Comparison of ENCODE assay signal across 9 cellular contexts in the genomic region with DNA sequence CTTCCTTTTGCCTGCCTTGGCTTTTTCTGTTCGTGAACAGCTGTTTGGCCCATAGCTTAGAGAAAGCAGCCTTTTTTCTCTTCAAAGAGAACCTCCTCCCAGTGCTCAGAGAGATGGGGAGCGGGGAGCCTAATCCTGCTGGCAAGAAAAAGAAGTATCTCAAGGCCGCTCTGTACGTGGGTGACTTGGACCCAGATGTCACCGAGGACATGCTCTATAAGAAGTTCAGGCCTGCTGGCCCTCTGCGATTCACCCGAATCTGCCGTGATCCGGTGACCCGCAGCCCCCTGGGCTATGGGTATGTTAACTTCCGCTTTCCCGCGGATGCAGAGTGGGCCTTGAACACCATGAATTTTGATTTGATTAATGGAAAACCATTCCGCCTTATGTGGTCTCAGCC. TPM values are rescaled to one million over a fixed set of nuclear protein-coding genes. Genes with fewer than 3 reads are reported as not detected.
DNase-seq lines count a peak whose midpoint lies in the region; ATAC-seq and TF ChIP-seq lines count a peak whose summit lies in the region.
"Had no signal": no experiment of that assay in that cellular context is flagged by ENCODE, and none has a peak within 500 bp of the region (broad histone marks: within the 10 kb centered on the region; RNA-seq: fewer than 3 reads in every experiment).

No MANE protein-coding gene starts in this region.

- H3K4me3 ChIP-seq in AG09309 (ENCODE audit: control insufficient read depth, low read depth, low read length) (peak overlapping the region; percentile 39), psoas muscle (peak overlapping the region; percentile 50)

- ATAC-seq in SK-N-SH treated with all-trans-retinoic acid at 6 μM for 48 hours (peak; percentile 6; the same call in 2 of the 3 replicates), left ventricle myocardium superior (peak; percentile 14), psoas muscle (no peak), GM21528 (IDR thresholded peaks at IDR 0.05; ENCODE audit: low FRiP score, unreplicated experiment) (no peak), HG03175 (IDR thresholded peaks at IDR 0.05; ENCODE audit: unreplicated experiment) (no peak)

- no peak for DNase-seq in AG09309 (ENCODE audit: low read depth)
- no peak for DNase-seq in left ventricle myocardium superior
- DNase-seq in psoas muscle: no peak
- no peak for DNase-seq in activated CD8-positive, alpha-beta memory T cell treated with anti-CD3 and anti-CD28 coated beads, Interleukin-2, amount 50 U/mL, for 48 hours
- no peak for DNase-seq in kidney glomerular epithelial cell (lab: John Stamatoyannopoulos, UW)
- DNase-seq: NCI-H1417 had no signal

- H3K4me1 ChIP-seq in psoas muscle: no peaks in the 10 kb centered on the region

- H3K36me3 ChIP-seq in psoas muscle (ENCODE audit: insufficient read depth in 1 of 2, low read depth in 1 of 2): no peaks in the 10 kb centered on the region

- no peak overlapping the region for H3K27ac ChIP-seq in psoas muscle

- H3K9me3 ChIP-seq in psoas muscle: no peaks in the 10 kb centered on the region

- WGBS in psoas muscle, 3 donors: 13 to 20% (median 16%) methylated on average over 14 of the region's 14 CpGs

- peaks cover 0 to 43% (median 3%) of the 10 kb centered on the region in 3 donors for H3K27me3 ChIP-seq in psoas muscle (ENCODE audit: insufficient read depth in 3 of 3, low read length in 2 of 3)

- intact Hi-C loops in left ventricle myocardium superior (cut with micrococcal nuclease): no loop called here
- intact Hi-C loops in psoas muscle (cut with DNase I): no loop called here

- TF ChIP-seq CTCF in AG09309 (IDR thresholded peaks at IDR 0.05; ENCODE audit: control insufficient read depth, insufficient read depth, low read depth, low read length, missing control alignments): no peak
- TF ChIP-seq CTCF in psoas muscle (IDR thresholded peaks at IDR 0.05): no peak

TF ChIP-seq in SK-N-SH treated with all-trans-retinoic acid at 6 μM for 48 hours, 23 proteins besides CTCF, POLR2A, EP300 and RAD21:
- TF ChIP-seq, protein P1, sequence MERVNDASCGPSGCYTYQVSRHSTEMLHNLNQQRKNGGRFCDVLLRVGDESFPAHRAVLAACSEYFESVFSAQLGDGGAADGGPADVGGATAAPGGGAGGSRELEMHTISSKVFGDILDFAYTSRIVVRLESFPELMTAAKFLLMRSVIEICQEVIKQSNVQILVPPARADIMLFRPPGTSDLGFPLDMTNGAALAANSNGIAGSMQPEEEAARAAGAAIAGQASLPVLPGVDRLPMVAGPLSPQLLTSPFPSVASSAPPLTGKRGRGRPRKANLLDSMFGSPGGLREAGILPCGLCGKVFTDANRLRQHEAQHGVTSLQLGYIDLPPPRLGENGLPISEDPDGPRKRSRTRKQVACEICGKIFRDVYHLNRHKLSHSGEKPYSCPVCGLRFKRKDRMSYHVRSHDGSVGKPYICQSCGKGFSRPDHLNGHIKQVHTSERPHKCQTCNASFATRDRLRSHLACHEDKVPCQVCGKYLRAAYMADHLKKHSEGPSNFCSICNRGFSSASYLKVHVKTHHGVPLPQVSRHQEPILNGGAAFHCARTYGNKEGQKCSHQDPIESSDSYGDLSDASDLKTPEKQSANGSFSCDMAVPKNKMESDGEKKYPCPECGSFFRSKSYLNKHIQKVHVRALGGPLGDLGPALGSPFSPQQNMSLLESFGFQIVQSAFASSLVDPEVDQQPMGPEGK (CRISPR knock-in tag; IDR thresholded peaks at IDR 0.05; ENCODE audit: borderline replicate concordance): no peak
- TF ChIP-seq ZFP30 (CRISPR knock-in tag; IDR thresholded peaks at IDR 0.05): no peak
- no peak for TF ChIP-seq ESRRG (CRISPR knock-in tag; IDR thresholded peaks at IDR 0.05)
- TF ChIP-seq SNAI2 (CRISPR knock-in tag; IDR thresholded peaks at IDR 0.05): no peak
- no peak for TF ChIP-seq RARB (CRISPR knock-in tag; IDR thresholded peaks at IDR 0.05)
- TF ChIP-seq ZNF70 (CRISPR knock-in tag; IDR thresholded peaks at IDR 0.05): no peak
- TF ChIP-seq ZNF8 (CRISPR knock-in tag; IDR thresholded peaks at IDR 0.05): no peak
- TF ChIP-seq BACH2 (CRISPR knock-in tag; IDR thresholded peaks at IDR 0.05; ENCODE audit: borderline replicate concordance): no peak
- no peak for TF ChIP-seq ARNTL (CRISPR knock-in tag; IDR thresholded peaks at IDR 0.05; ENCODE audit: borderline replicate concordance, low read depth)
- no peak for TF ChIP-seq ZNF565 (CRISPR knock-in tag; conservative IDR thresholded peaks at IDR 0.05; ENCODE audit: low read depth)
- no peak for TF ChIP-seq ZFP3 (CRISPR knock-in tag; IDR thresholded peaks at IDR 0.05)
- TF ChIP-seq, protein P2, sequence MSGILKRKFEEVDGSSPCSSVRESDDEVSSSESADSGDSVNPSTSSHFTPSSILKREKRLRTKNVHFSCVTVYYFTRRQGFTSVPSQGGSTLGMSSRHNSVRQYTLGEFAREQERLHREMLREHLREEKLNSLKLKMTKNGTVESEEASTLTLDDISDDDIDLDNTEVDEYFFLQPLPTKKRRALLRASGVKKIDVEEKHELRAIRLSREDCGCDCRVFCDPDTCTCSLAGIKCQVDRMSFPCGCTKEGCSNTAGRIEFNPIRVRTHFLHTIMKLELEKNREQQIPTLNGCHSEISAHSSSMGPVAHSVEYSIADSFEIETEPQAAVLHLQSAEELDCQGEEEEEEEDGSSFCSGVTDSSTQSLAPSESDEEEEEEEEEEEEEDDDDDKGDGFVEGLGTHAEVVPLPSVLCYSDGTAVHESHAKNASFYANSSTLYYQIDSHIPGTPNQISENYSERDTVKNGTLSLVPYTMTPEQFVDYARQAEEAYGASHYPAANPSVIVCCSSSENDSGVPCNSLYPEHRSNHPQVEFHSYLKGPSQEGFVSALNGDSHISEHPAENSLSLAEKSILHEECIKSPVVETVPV (CRISPR knock-in tag; IDR thresholded peaks at IDR 0.05): no peak
- no peak for TF ChIP-seq CSDC2 (CRISPR knock-in tag; IDR thresholded peaks at IDR 0.05)
- TF ChIP-seq, protein P3, sequence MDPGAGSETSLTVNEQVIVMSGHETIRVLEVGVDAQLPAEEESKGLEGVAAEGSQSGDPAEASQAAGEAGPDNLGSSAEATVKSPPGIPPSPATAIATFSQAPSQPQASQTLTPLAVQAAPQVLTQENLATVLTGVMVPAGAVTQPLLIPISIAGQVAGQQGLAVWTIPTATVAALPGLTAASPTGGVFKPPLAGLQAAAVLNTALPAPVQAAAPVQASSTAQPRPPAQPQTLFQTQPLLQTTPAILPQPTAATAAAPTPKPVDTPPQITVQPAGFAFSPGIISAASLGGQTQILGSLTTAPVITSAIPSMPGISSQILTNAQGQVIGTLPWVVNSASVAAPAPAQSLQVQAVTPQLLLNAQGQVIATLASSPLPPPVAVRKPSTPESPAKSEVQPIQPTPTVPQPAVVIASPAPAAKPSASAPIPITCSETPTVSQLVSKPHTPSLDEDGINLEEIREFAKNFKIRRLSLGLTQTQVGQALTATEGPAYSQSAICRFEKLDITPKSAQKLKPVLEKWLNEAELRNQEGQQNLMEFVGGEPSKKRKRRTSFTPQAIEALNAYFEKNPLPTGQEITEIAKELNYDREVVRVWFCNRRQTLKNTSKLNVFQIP (CRISPR knock-in tag; IDR thresholded peaks at IDR 0.05; ENCODE audit: borderline replicate concordance, low read depth): no peak
- TF ChIP-seq, protein P4, sequence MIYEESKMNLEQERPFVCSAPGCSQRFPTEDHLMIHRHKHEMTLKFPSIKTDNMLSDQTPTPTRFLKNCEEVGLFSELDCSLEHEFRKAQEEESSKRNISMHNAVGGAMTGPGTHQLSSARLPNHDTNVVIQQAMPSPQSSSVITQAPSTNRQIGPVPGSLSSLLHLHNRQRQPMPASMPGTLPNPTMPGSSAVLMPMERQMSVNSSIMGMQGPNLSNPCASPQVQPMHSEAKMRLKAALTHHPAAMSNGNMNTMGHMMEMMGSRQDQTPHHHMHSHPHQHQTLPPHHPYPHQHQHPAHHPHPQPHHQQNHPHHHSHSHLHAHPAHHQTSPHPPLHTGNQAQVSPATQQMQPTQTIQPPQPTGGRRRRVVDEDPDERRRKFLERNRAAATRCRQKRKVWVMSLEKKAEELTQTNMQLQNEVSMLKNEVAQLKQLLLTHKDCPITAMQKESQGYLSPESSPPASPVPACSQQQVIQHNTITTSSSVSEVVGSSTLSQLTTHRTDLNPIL (CRISPR knock-in tag; IDR thresholded peaks at IDR 0.05; ENCODE audit: low read depth): no peak
- no peak for TF ChIP-seq TOX (CRISPR knock-in tag; IDR thresholded peaks at IDR 0.05; ENCODE audit: borderline replicate concordance)
- TF ChIP-seq PPARA (CRISPR knock-in tag; IDR thresholded peaks at IDR 0.05; ENCODE audit: borderline replicate concordance): no peak
- no peak for TF ChIP-seq ISL1 (CRISPR knock-in tag; IDR thresholded peaks at IDR 0.05)

RNA-seq across cellular contexts. Expression of a gene that starts 0.8 kb away (rescaled TPM):
- 0.72 TPM for total RNA-seq in left ventricle myocardium superior
- total RNA-seq in psoas muscle: 1 to 10 TPM in 1 of 4 donors, under 1 TPM in 3; 0.27 to 1.5 (median 0.40) TPM
- under 1 TPM; 0.21 to 0.37 (median 0.32) TPM for polyA plus RNA-seq in psoas muscle

Comparison
In these comparisons a context has a peak if more than half of its experiments do, and no peak if none do; other contexts are left out.
1. ATAC-seq: peak in SK-N-SH treated with all-trans-retinoic acid at 6 μM for 48 hours (single experiment) and left ventricle myocardium superior (single experiment); none in psoas muscle (0 of 4), GM21528 (single experiment) and HG03175 (single experiment).